Comparison of ENCODE assay signal across 8 cellular contexts in the genomic region with DNA sequence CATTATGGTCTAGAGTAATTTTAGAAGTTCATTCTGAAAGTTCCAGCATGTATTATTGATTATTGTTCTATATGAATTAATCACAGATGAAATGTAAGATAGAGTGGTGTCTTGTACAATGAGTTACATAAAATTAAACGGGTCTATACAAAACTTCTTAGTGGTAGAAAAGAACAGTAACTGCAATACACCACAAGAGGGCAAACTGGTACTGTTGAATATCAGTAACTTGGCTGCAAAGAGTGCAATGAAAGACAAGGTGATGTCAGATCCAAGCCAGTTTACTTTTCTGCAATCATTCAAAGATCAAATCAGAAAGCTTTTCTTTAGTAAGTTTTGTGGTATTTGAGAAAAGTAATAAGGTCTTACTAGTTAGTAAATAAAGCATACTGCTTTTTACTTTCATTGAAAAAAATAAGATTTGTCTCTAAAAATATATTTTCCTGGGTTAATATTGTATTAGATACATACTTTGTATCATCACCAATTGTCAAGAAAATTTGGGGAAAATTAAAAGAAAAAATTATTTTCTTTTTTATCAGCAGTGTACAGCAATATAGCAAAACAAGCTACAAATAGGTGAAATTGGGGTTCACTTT.
A peak's percentile ranks its signal among the peaks of the same experiment; 100 is the strongest.
DNase-seq lines count a peak whose midpoint lies in the region; ATAC-seq, FAIRE-seq and TF ChIP-seq lines count a peak whose summit lies in the region.

No MANE protein-coding gene starts in this region.

- no peaks in the 10 kb centered on the region for H3K9me3 ChIP-seq in neural progenitor cell (ENCODE audit: low read depth)

- H4K20me1 ChIP-seq in neural progenitor cell (ENCODE audit: low read depth) = no peaks in the 10 kb centered on the region

- H2AFZ ChIP-seq in neural progenitor cell (replicated peaks) = no peak overlapping the region

- H3F3A ChIP-seq in neural progenitor cell (ENCODE audit: low read depth) = peaks cover 5% of the 10 kb centered on the region

- H3K36me3 ChIP-seq in neural progenitor cell = no peaks in the 10 kb centered on the region

- H3K27ac Mint-ChIP-seq in T-cell = no peak overlapping the region
- H3K27ac Mint-ChIP-seq in neural progenitor cell = no peak overlapping the region

- H3K36me3 Mint-ChIP-seq in T-cell (no peaks in the 10 kb centered on the region), neural progenitor cell (no peaks in the 10 kb centered on the region)

- H3K27me3 Mint-ChIP-seq in T-cell = no peaks in the 10 kb centered on the region
- H3K27me3 Mint-ChIP-seq in neural progenitor cell (ENCODE audit: insufficient read depth, low read depth) = no peaks in the 10 kb centered on the region

- POLR2A ChIA-PET in T-cell (lab: Charles Lee) = interaction anchor here in 1 of 2 donors (0.5 to 0.7 kb wide), 2 partner anchors 96 to 154 kb away, joined by 3 read pairs; no protein-coding TSS in a partner anchor

- peak; percentile 92 for ATAC-seq in HG02798 (IDR thresholded peaks at IDR 0.05; ENCODE audit: poor library complexity, unreplicated experiment)
- peak; percentile 84 to 90 (median 87) for ATAC-seq in T-cell (replicated peaks in 1 of 4)

- TF ChIP-seq CTCF in AG09309 (IDR thresholded peaks at IDR 0.05; ENCODE audit: control insufficient read depth, insufficient read depth, low read depth, low read length, missing control alignments) (peak; percentile 63), neural progenitor cell (IDR thresholded peaks at IDR 0.05) (peak; percentile 85)

- no peaks in the 10 kb centered on the region for H3K79me2 ChIP-seq in neural progenitor cell (ENCODE audit: low read depth)

- DNase-seq in AG09309 (ENCODE audit: low read depth) (peak; percentile 54), GM12892 (ENCODE audit: insufficient read length) (peak; percentile 13), NCI-H1436 (lab: John Stamatoyannopoulos, UW) (peak; percentile 46), T-cell (peak in 8 of 34 experiments; percentile 2 to 34 (median 17)), fibroblast of peridontal ligament (ENCODE audit: extremely low read depth) (peak; percentile 83), neural progenitor cell (ENCODE audit: low spot score) (peak; percentile 69), NK-92 (lab: John Stamatoyannopoulos, UW; ENCODE audit: unreplicated experiment) (no peak)

- H3K4me3 Mint-ChIP-seq in T-cell (no peak overlapping the region), neural progenitor cell (no peak overlapping the region)

- no peak overlapping the region for H3K27ac ChIP-seq in neural progenitor cell

- no peak for TF ChIP-seq POLR2A in GM12892 (IDR thresholded peaks at IDR 0.05; ENCODE audit: low read depth, low read length)

- no peaks in the 10 kb centered on the region for H3K27me3 ChIP-seq in neural progenitor cell

- H3K9me3 Mint-ChIP-seq in T-cell (no peaks in the 10 kb centered on the region), neural progenitor cell (no peaks in the 10 kb centered on the region)

- FAIRE-seq in GM12892 (lab: Jason Lieb, UNC) = peak; percentile 88

- no peaks in the 10 kb centered on the region for H3K4me1 Mint-ChIP-seq in T-cell
- H3K4me1 Mint-ChIP-seq in neural progenitor cell = peaks cover 10% of the 10 kb centered on the region

- CTCF ChIA-PET in T-cell (lab: Charles Lee) = interaction anchor here (0.7 to 2.8 kb wide), 14 partner anchors 9 to 596 kb away, joined by 3 to 23 read pairs (median 6); no protein-coding TSS in a partner anchor

- peaks cover 13% of the 10 kb centered on the region for H3K4me1 ChIP-seq in neural progenitor cell

- H3K4me2 ChIP-seq in neural progenitor cell = no peak overlapping the region

- H3K4me3 ChIP-seq in AG09309 (ENCODE audit: control insufficient read depth, low read depth, low read length) = no peak overlapping the region
- no peak overlapping the region for H3K4me3 ChIP-seq in neural progenitor cell

- H3K9ac ChIP-seq in neural progenitor cell = no peak overlapping the region
